ENCODE assay signal across 8 cellular contexts in the genomic region with DNA sequence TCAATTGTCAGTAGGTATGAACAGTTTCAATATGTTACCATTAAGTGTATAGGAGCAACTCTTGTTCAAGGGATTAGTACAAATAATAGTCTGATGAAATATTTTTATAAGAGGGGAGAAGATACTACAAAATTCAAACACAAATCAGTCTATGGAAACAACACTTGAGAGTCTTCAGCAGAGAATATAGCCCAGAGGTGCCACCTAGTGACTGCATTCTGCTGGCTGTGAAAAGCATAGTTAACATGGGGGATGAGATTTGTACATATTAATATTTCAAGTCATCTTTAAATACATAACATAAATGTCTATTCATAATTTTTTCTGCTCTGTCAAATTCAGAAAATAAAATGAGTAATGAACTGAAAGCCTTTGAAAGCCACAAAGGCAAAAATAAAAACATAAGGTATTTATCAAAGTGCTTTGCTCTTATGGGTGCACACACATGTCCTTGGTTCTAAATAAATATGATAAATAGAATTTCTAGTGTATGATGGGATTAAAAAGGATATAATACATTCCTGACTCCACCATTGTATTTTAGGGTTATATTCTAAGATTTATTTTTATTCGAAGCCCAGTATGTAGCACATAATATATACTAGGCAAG.
DNase-seq lines count a peak whose midpoint lies in the region; ATAC-seq and TF ChIP-seq lines count a peak whose summit lies in the region.

No MANE protein-coding gene starts in this region.

- H3K36me3 Mint-ChIP-seq in CD8-positive, alpha-beta T cell, result no peaks in the 10 kb centered on the region

- in situ Hi-C loops in T47D (cut with HindIII; ENCODE audit: low pct_unique_long_range_greater_than_20kb, low sequenced_read_pairs), result no loop called here

- POLR2A ChIA-PET in CD8-positive, alpha-beta T cell (lab: Charles Lee), result no interaction called here

- no peak overlapping the region for H3K4me3 Mint-ChIP-seq in CD8-positive, alpha-beta T cell

- no peak overlapping the region for H3K27ac Mint-ChIP-seq in CD8-positive, alpha-beta T cell

- H3K4me3 ChIP-seq in H7 (ENCODE audit: insufficient read depth, low read depth, low read length) (no peak overlapping the region), left lung (no peak overlapping the region), vagina (no peak overlapping the region), ascending aorta (no peak overlapping the region)
- no peak overlapping the region for H3K4me3 ChIP-seq in CD8-positive, alpha-beta T cell (ENCODE audit: low read depth, low read length)

- CTCF ChIA-PET in CD8-positive, alpha-beta T cell (lab: Charles Lee), result no interaction called here

- H3K27ac ChIP-seq in left lung (no peak overlapping the region), vagina (no peak overlapping the region), ascending aorta (no peak overlapping the region)
- no peak overlapping the region for H3K27ac ChIP-seq in CD8-positive, alpha-beta T cell (ENCODE audit: low read depth, low read length)

- H3K4me1 Mint-ChIP-seq in CD8-positive, alpha-beta T cell (ENCODE audit: low read depth), result no peaks in the 10 kb centered on the region

- peak; percentile 93 for ATAC-seq in left lung
- ATAC-seq in CD8-positive, alpha-beta T cell, result no peak

- no peaks in the 10 kb centered on the region for H3K27me3 Mint-ChIP-seq in CD8-positive, alpha-beta T cell (ENCODE audit: low read depth)

- H3K4me1 ChIP-seq in left lung, result no peaks in the 10 kb centered on the region
- no peaks in the 10 kb centered on the region for H3K4me1 ChIP-seq in CD8-positive, alpha-beta T cell (ENCODE audit: insufficient read depth, low read length)
- no peaks in the 10 kb centered on the region for H3K4me1 ChIP-seq in vagina
- no peaks in the 10 kb centered on the region for H3K4me1 ChIP-seq in ascending aorta

- H3K36me3 ChIP-seq in H7 (replicated peaks; ENCODE audit: control insufficient read depth, insufficient read depth, low read length), result no peaks in the 10 kb centered on the region
- no peaks in the 10 kb centered on the region for H3K36me3 ChIP-seq in left lung
- H3K36me3 ChIP-seq in CD8-positive, alpha-beta T cell (ENCODE audit: insufficient read depth, low read length), result no peaks in the 10 kb centered on the region
- no peaks in the 10 kb centered on the region for H3K36me3 ChIP-seq in vagina
- H3K36me3 ChIP-seq in ascending aorta, result no peaks in the 10 kb centered on the region

- TF ChIP-seq CTCF in left lung (IDR thresholded peaks at IDR 0.05), result peak; percentile 40 to 51
- no peak for TF ChIP-seq CTCF in CD8-positive, alpha-beta T cell (IDR thresholded peaks at IDR 0.05)
- TF ChIP-seq CTCF in vagina (IDR thresholded peaks at IDR 0.05), result peak in 1 of 3 experiments; percentile 15
- TF ChIP-seq CTCF in ascending aorta (IDR thresholded peaks at IDR 0.05), result peak in 1 of 3 experiments; percentile 35

- no peak for TF ChIP-seq POLR2A in vagina (IDR thresholded peaks at IDR 0.05)

- DNase-seq in COLO829 (ENCODE audit: low spot score) (peak; percentile 20), H7 (peak; percentile 12), NCI-H2171 treated with DMSO at 0.1 percent for 48 hours (lab: John Stamatoyannopoulos, UW) (peak; percentile 47), T47D (ENCODE audit: low read depth in 1 of 2, low spot score in 1 of 2) (peak; percentile 16 to 55), left lung (peak in 1 of 2 donors; percentile 36), vagina (ENCODE audit: extremely low spot score in 2 of 2) (no peak), ascending aorta (ENCODE audit: low spot score in 2 of 2) (no peak)
- DNase-seq in CD8-positive, alpha-beta T cell, result no peak

- intact Hi-C loops in left lung (cut with DNase I) (loop anchor here in 1 of 2 donors (10.0 kb wide), 1 partner anchor 327 kb away; no protein-coding TSS in a partner anchor), vagina (cut with DNase I) (no loop called here), ascending aorta (cut with DNase I) (no loop called here)
- intact Hi-C loops in CD8-positive, alpha-beta T cell (cut with DNase I, micrococcal nuclease), result no loop called here

- H3K27me3 ChIP-seq in H7 (ENCODE audit: control insufficient read depth, insufficient read depth, low read length) (no peaks in the 10 kb centered on the region), left lung (no peaks in the 10 kb centered on the region), vagina (no peaks in the 10 kb centered on the region), ascending aorta (no peaks in the 10 kb centered on the region)
- no peaks in the 10 kb centered on the region for H3K27me3 ChIP-seq in CD8-positive, alpha-beta T cell (ENCODE audit: insufficient read depth, low read length)

- H3K9me3 Mint-ChIP-seq in CD8-positive, alpha-beta T cell, result no peaks in the 10 kb centered on the region

- H3K9me3 ChIP-seq in left lung (no peaks in the 10 kb centered on the region), vagina (no peaks in the 10 kb centered on the region), ascending aorta (no peaks in the 10 kb centered on the region)
- no peaks in the 10 kb centered on the region for H3K9me3 ChIP-seq in CD8-positive, alpha-beta T cell (ENCODE audit: low read length)

Comparison
In these comparisons a context has a peak if more than half of its experiments do, and no peak if none do; other contexts are left out.
1. DNase-seq: peak in COLO829 (single experiment), H7 (single experiment), NCI-H2171 treated with DMSO at 0.1 percent for 48 hours (single experiment) and T47D (2 of 2); none in CD8-positive, alpha-beta T cell (0 of 7), vagina (0 of 2) and ascending aorta (0 of 2).